Comparison of ENCODE assay signal across 1 cellular context in the genomic region with DNA sequence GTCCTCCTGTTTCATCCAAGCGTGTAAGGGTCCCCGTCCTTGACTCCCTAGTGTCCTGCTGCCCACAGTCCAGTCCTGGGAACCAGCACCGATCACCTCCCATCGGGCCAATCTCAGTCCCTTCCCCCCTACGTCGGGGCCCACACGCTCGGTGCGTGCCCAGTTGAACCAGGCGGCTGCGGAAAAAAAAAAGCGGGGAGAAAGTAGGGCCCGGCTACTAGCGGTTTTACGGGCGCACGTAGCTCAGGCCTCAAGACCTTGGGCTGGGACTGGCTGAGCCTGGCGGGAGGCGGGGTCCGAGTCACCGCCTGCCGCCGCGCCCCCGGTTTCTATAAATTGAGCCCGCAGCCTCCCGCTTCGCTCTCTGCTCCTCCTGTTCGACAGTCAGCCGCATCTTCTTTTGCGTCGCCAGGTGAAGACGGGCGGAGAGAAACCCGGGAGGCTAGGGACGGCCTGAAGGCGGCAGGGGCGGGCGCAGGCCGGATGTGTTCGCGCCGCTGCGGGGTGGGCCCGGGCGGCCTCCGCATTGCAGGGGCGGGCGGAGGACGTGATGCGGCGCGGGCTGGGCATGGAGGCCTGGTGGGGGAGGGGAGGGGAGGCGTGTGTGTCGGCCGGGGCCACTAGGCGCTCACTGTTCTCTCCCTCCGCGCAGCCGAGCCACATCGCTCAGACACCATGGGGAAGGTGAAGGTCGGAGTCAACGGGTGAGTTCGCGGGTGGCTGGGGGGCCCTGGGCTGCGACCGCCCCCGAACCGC.
TF ChIP-seq lines count a peak whose summit lies in the region.

Gene GAPDH (plus strand): TSS at position 360 of the 756 bp plus-strand sequence. CDS start 316 bp downstream, at position 676.

TF ChIP-seq in neural cell, 6 proteins besides CTCF, POLR2A, EP300 and RAD21 (continued from another document):
- TF ChIP-seq, protein P1, sequence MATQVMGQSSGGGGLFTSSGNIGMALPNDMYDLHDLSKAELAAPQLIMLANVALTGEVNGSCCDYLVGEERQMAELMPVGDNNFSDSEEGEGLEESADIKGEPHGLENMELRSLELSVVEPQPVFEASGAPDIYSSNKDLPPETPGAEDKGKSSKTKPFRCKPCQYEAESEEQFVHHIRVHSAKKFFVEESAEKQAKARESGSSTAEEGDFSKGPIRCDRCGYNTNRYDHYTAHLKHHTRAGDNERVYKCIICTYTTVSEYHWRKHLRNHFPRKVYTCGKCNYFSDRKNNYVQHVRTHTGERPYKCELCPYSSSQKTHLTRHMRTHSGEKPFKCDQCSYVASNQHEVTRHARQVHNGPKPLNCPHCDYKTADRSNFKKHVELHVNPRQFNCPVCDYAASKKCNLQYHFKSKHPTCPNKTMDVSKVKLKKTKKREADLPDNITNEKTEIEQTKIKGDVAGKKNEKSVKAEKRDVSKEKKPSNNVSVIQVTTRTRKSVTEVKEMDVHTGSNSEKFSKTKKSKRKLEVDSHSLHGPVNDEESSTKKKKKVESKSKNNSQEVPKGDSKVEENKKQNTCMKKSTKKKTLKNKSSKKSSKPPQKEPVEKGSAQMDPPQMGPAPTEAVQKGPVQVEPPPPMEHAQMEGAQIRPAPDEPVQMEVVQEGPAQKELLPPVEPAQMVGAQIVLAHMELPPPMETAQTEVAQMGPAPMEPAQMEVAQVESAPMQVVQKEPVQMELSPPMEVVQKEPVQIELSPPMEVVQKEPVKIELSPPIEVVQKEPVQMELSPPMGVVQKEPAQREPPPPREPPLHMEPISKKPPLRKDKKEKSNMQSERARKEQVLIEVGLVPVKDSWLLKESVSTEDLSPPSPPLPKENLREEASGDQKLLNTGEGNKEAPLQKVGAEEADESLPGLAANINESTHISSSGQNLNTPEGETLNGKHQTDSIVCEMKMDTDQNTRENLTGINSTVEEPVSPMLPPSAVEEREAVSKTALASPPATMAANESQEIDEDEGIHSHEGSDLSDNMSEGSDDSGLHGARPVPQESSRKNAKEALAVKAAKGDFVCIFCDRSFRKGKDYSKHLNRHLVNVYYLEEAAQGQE (IDR thresholded peaks at IDR 0.05; ENCODE audit: borderline replicate concordance): peak; percentile 89
- peak; percentile 99 for TF ChIP-seq POLR2AphosphoS5 (IDR thresholded peaks at IDR 0.05)
